In the genomic region with DNA sequence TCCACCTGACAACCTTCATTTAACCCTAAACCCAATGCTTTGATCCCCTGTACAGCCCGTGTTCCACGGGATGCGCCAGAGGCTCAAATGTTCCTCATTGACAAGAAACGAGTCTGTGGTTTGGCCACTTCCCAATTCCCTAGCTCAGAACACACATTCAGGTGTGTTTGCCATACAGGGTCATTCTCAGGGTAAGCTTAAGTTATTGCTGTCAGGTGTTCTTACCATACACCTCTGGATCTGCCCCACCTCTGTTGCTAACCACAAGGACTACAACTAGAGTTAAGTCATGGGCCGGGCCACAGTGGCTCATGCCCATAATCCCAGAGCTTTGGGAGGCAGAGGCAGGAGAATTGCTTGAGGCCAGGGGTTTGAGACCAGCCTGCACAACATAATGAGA, we compare ENCODE assay signal across 25 cellular contexts. TPM values are rescaled to one million over a fixed set of nuclear protein-coding genes. Genes with fewer than 3 reads are reported as not detected.
DNase-seq lines count a peak whose midpoint lies in the region; ATAC-seq, FAIRE-seq and TF ChIP-seq lines count a peak whose summit lies in the region.
"Had no signal": no experiment of that assay in that cellular context is flagged by ENCODE, and none has a peak within 500 bp of the region (broad histone marks: within the 10 kb centered on the region; RNA-seq: fewer than 3 reads in every experiment).

No MANE protein-coding gene starts in this region.

- H3K36me3 ChIP-seq in Peyer's patch (no peaks in the 10 kb centered on the region), keratinocyte (ENCODE audit: control insufficient read depth in 2 of 2, extremely low read depth in 1 of 2, insufficient read depth in 2 of 2, low read length in 2 of 2) (no peaks in the 10 kb centered on the region)
- H3K36me3 ChIP-seq: thyroid gland had no signal

- TF ChIP-seq POLR2A in Peyer's patch (IDR thresholded peaks at IDR 0.05), result no peak

- H3K27me3 ChIP-seq in Peyer's patch (no peaks in the 10 kb centered on the region), keratinocyte (ENCODE audit: control insufficient read depth, extremely low read depth, insufficient read depth, low read length) (peaks cover 19% of the 10 kb centered on the region)
- H3K27me3 ChIP-seq: BLaER1 treated with 17β-estradiol and CSF1 and Interleukin-3, amounts not matched to agents 10 nM and 100 nM; thyroid gland had no signal

- H3K4me1 ChIP-seq in Peyer's patch (peaks cover 0 to 5% (median 0%) of the 10 kb centered on the region in 4 donors), keratinocyte (ENCODE audit: control insufficient read depth, extremely low read depth, insufficient read depth, low read length) (no peaks in the 10 kb centered on the region)
- H3K4me1 ChIP-seq: A549; BLaER1 treated with 17β-estradiol and CSF1 and Interleukin-3, amounts not matched to agents 10 nM and 100 nM; thyroid gland had no signal

- DNase-seq in SIG-M5 treated with dmso at 0.1 percent for 504 hours (lab: John Stamatoyannopoulos, UW; ENCODE audit: unreplicated experiment) (peak; percentile 71), SIG-M5 (lab: John Stamatoyannopoulos, UW) (no peak), Peyer's patch (peak in 2 of 3 donors; percentile 60 to 62), keratinocyte (ENCODE audit: low read depth, low spot score) (peak; percentile 61), ureter (ENCODE audit: low spot score) (peak; percentile 83), caudate nucleus (lab: John Stamatoyannopoulos, UW) (no peak), foreskin fibroblast (no peak)
- DNase-seq: activated CD8-positive, alpha-beta T cell treated with anti-CD3 and anti-CD28 coated beads, Interleukin-2, amount 10 ng/mL, durations not matched to agents 7 days and 5 days; activated T-cell treated with anti-CD3 and anti-CD28 coated beads, Interleukin-2, amount 50 U/mL, for 48 hours; hypothalamus; kidney; MV-4-11; NCI-H2171; NK-92 treated with Interleukin-12 subunit alpha and Interleukin-12 subunit beta, amount 100 ng/mL, for 24 hours; T-helper 2 cell; thyroid gland had no signal

- H2AFZ ChIP-seq in keratinocyte (ENCODE audit: control insufficient read depth, low read length), result no peak overlapping the region
- H2AFZ ChIP-seq: GM23338 had no signal

- dilution Hi-C loops in keratinocyte (cut with MboI; ENCODE audit: extremely low pct_ligation_motif_present, low sequenced_read_pairs), result loop anchor here (5.0 kb wide), 1 partner anchor 54 kb away; a partner anchor contains a TSS

- TF ChIP-seq CTCF in Peyer's patch (IDR thresholded peaks at IDR 0.05) (no peak), keratinocyte (optimal IDR thresholded peaks at IDR 0.05 in 1 of 3, IDR thresholded peaks at IDR 0.05 in 1 of 3, conservative IDR thresholded peaks at IDR 0.05 in 1 of 3; ENCODE audit: extremely low read depth in 1 of 3, insufficient read depth in 2 of 3, low read length in 3 of 3) (no peak), foreskin fibroblast (IDR thresholded peaks at IDR 0.05; ENCODE audit: low read depth, low read length) (no peak)

- H3K79me2 ChIP-seq in keratinocyte (ENCODE audit: control insufficient read depth, insufficient read depth, low read length), result no peaks in the 10 kb centered on the region

- no peak overlapping the region for H3K9ac ChIP-seq in keratinocyte (ENCODE audit: control insufficient read depth, extremely low read depth, insufficient read depth, low read length)
- H3K9ac ChIP-seq: BLaER1 treated with 17β-estradiol and CSF1 and Interleukin-3, amounts not matched to agents 10 nM and 100 nM had no signal

- no peak for ATAC-seq in GM21367 (IDR thresholded peaks at IDR 0.05; ENCODE audit: unreplicated experiment)
- ATAC-seq: A549; activated CD8-positive, alpha-beta T cell treated with anti-CD3 and anti-CD28 coated beads, Interleukin-2, amount 10 ng/mL, durations not matched to agents 7 days and 5 days; GM23338; Right ventricle myocardium inferior; stimulated activated memory B cell treated with anti-CD40 and anti-IgM and Interleukin-4, amounts not matched to agents 10 μg/mL and 1 μg/mL and 100 μg/mL, for 72 hours had no signal

- H4K20me1 ChIP-seq in keratinocyte (ENCODE audit: control insufficient read depth, extremely low read depth, insufficient read depth, low read length), result no peaks in the 10 kb centered on the region
- H4K20me1 ChIP-seq: BLaER1 treated with 17β-estradiol and CSF1 and Interleukin-3, amounts not matched to agents 10 nM and 100 nM had no signal

- no peak overlapping the region for H3K4me2 ChIP-seq in keratinocyte (ENCODE audit: control insufficient read depth, extremely low read depth, insufficient read depth, low read depth, low read length)
- H3K4me2 ChIP-seq: A549; BLaER1 treated with 17β-estradiol and CSF1 and Interleukin-3, amounts not matched to agents 10 nM and 100 nM; GM23338 had no signal

- no peak overlapping the region for H3K4me3 ChIP-seq in Peyer's patch
- H3K4me3 ChIP-seq in keratinocyte (ENCODE audit: control insufficient read depth in 2 of 3, extremely low read depth in 1 of 3, insufficient read depth in 2 of 3, low read depth in 1 of 3, low read length in 3 of 3), result no peak overlapping the region
- no peak overlapping the region for H3K4me3 ChIP-seq in foreskin fibroblast (ENCODE audit: low read depth in 1 of 2, low read length in 2 of 2)
- H3K4me3 ChIP-seq: A549; BLaER1 treated with 17β-estradiol and CSF1 and Interleukin-3, amounts not matched to agents 10 nM and 100 nM; GM23338; thyroid gland had no signal

- FAIRE-seq in keratinocyte (lab: Jason Lieb, UNC), result peak; percentile 71
- FAIRE-seq: A549, astrocyte, colon, endometrium, kidney had no signal

- no peaks in the 10 kb centered on the region for H3K9me1 ChIP-seq in keratinocyte (ENCODE audit: control insufficient read depth, extremely low read depth, insufficient read depth, low read length)

- H3K27ac ChIP-seq in Peyer's patch (no peak overlapping the region), keratinocyte (ENCODE audit: control insufficient read depth, insufficient read depth, low read length) (no peak overlapping the region), caudate nucleus (ENCODE audit: low read depth, low read length) (no peak overlapping the region)
- H3K27ac ChIP-seq: A549; BLaER1 treated with 17β-estradiol and CSF1 and Interleukin-3, amounts not matched to agents 10 nM and 100 nM; thyroid gland had no signal

- H3K9me3 ChIP-seq in Peyer's patch (peaks cover 0 to 3% (median 0%) of the 10 kb centered on the region in 4 donors), keratinocyte (ENCODE audit: control insufficient read depth, low read depth, low read length) (peaks cover 2% of the 10 kb centered on the region)
- H3K9me3 ChIP-seq: thyroid gland had no signal

RNA-seq across cellular contexts. Expression of a gene that starts 45.6 kb away (rescaled TPM):
- total RNA-seq in Peyer's patch (10 to 100 TPM; 19.8 to 55.3 (median 34.2) TPM), ureter (21.8 TPM)
- polyA plus RNA-seq in keratinocyte, result 9.1 to 16.7 TPM (median 12.0 TPM) in 3 replicates
- 7.9 TPM for polyA plus RNA-seq in keratinocyte (2011; ENCODE audit: low read depth)
- 5.4 and 10.7 TPM in 2 replicates for polyA plus RNA-seq in keratinocyte (2011; cell fraction: cytosol; rRNA removed)
- 13.8 and 17.4 TPM in 2 replicates for polyA plus RNA-seq in keratinocyte (2011; cell fraction: nucleus; rRNA removed)
- 4.5 and 7.4 TPM in 2 replicates for polyA plus RNA-seq in keratinocyte (2012; ENCODE audit: low replicate concordance)
- polyA minus RNA-seq in keratinocyte, result 11.6 to 26.3 TPM (median 15.4 TPM) in 3 replicates
- polyA minus RNA-seq in keratinocyte (2011; cell fraction: cytosol; rRNA and poly(A)+ RNA removed), result 4.4 TPM
- 3.2 and 9.3 TPM in 2 replicates for polyA minus RNA-seq in keratinocyte (2011; cell fraction: nucleus; rRNA and poly(A)+ RNA removed)

RNA-seq across cellular contexts. Expression of a gene that starts 53.2 kb away (rescaled TPM):
- 1 to 10 TPM in 3 of 4 donors, not detected in 1; 7.5 to 9.6 (median 7.9) TPM for total RNA-seq in Peyer's patch
- 1.2 to 2.6 TPM (median 2.3 TPM) in 3 replicates for polyA plus RNA-seq in keratinocyte
- 0.35 TPM for polyA plus RNA-seq in keratinocyte (2011; ENCODE audit: low read depth)
- polyA plus RNA-seq in keratinocyte (2011; cell fraction: cytosol; rRNA removed), result 0.82 and 1.3 TPM in 2 replicates
- polyA plus RNA-seq in keratinocyte (2011; cell fraction: nucleus; rRNA removed), result 0.97 and 1.0 TPM in 2 replicates
- 0.56 and 1.8 TPM in 2 replicates for polyA plus RNA-seq in keratinocyte (2012; ENCODE audit: low replicate concordance)
- 1.3 to 8.3 TPM (median 5.0 TPM) in 3 replicates for polyA minus RNA-seq in keratinocyte
- polyA minus RNA-seq in keratinocyte (2011; cell fraction: cytosol; rRNA and poly(A)+ RNA removed), result not detected
- polyA minus RNA-seq in keratinocyte (2011; cell fraction: nucleus; rRNA and poly(A)+ RNA removed), result not detected in 2 replicates
- 7.4 TPM for total RNA-seq in ureter

Comparison
In these comparisons a context has a peak if more than half of its experiments do, and no peak if none do; other contexts are left out.
1. DNase-seq: peak in SIG-M5 treated with dmso at 0.1 percent for 504 hours (single experiment), Peyer's patch (2 of 3), keratinocyte (single experiment) and ureter (single experiment); none in SIG-M5 (single experiment), caudate nucleus (0 of 61) and foreskin fibroblast (0 of 2).